ENCODE assay signal across 11 cellular contexts in the genomic region with DNA sequence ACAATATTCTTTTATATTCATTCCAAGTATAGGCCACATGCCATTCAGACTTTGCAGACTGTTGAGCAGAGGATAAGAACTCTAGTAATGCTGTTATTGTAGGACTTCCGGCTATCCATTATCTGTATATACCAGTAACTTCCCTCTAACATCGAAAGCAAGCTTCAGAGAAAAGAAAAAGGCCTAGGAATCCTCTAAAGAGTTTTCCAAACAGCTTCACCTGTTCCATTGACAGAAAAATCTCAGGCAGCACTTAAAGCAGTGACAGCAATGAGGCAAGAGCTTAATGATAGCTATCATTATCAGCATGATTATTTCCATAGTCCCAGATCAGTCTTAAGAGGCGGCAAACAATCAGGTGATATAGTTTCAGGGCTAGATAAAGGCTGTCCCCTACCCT. TPM values are rescaled to one million over a fixed set of nuclear protein-coding genes. Genes with fewer than 3 reads are reported as not detected.
A peak's percentile ranks its signal among the peaks of the same experiment; 100 is the strongest.
DNase-seq lines count a peak whose midpoint lies in the region; ATAC-seq and TF ChIP-seq lines count a peak whose summit lies in the region.
"Had no signal": no experiment of that assay in that cellular context is flagged by ENCODE, and none has a peak within 500 bp of the region (broad histone marks: within the 10 kb centered on the region; RNA-seq: fewer than 3 reads in every experiment).

No MANE protein-coding gene starts in this region.

- H3K9ac ChIP-seq in mammary epithelial cell (ENCODE audit: insufficient read depth, low read length), result no peak overlapping the region

- H3K4me2 ChIP-seq in mammary epithelial cell (ENCODE audit: insufficient read depth, low read depth, low read length), result peak overlapping the region; percentile 70

- no peak for DNase-seq in CD4-positive, CD25-positive, alpha-beta regulatory T cell
- DNase-seq in mammary epithelial cell, result no peak
- no peak for DNase-seq in nephron progenitor cell
- DNase-seq in H7, result no peak
- DNase-seq in cerebellar nuclear complex (lab: John Stamatoyannopoulos, UW), result no peak
- DNase-seq: NCI-H1105 treated with DMSO at 0.1 percent for 48 hours; RPMI8226; stimulated activated CD8-positive, alpha-beta memory T cell treated with anti-CD3 and anti-CD28 coated beads, Interleukin-4, amount 100 ng/mL, for 48 hours had no signal

- TF ChIP-seq CTCF in HEK293 (tag by site-specific recombination; IDR thresholded peaks at IDR 0.05) (no peak), mammary epithelial cell (conservative IDR thresholded peaks at IDR 0.05 in 1 of 2, IDR thresholded peaks at IDR 0.05 in 1 of 2; ENCODE audit: extremely low read depth in 1 of 2, insufficient read depth in 1 of 2, low read depth in 1 of 2, low read length in 2 of 2) (no peak), nephron progenitor cell (IDR thresholded peaks at IDR 0.05) (no peak)

- ATAC-seq in CD4-positive, CD25-positive, alpha-beta regulatory T cell (ENCODE audit: low read depth in 2 of 2), result no peak
- ATAC-seq in HG02588 (IDR thresholded peaks at IDR 0.05; ENCODE audit: unreplicated experiment) (no peak), HG03095 (IDR thresholded peaks at IDR 0.05; ENCODE audit: unreplicated experiment) (no peak)

- in situ Hi-C loops in mammary epithelial cell (cut with MboI; ENCODE audit: low sequenced_read_pairs in 2 of 2), result loop anchor here (10.0 to 25.0 kb wide), 5 partner anchors 201 to 569 kb away; no protein-coding TSS in a partner anchor

- dilution Hi-C loops in mammary epithelial cell (cut with HindIII; ENCODE audit: low sequenced_read_pairs), result no loop called here

- peaks cover 56% of the 10 kb centered on the region for H3K79me2 ChIP-seq in mammary epithelial cell (ENCODE audit: insufficient read depth, low read length)

- peaks cover 7 to 36% (median 22%) of the 10 kb centered on the region in 4 donors for H3K4me1 Mint-ChIP-seq in CD4-positive, CD25-positive, alpha-beta regulatory T cell
- peaks cover 45% of the 10 kb centered on the region for H3K4me1 Mint-ChIP-seq in nephron progenitor cell

- H2AFZ ChIP-seq in mammary epithelial cell (ENCODE audit: low read depth, low read length), result no peak overlapping the region

- BruUV-seq in mammary epithelial cell (replicated peaks; lab: Mats Ljungman, UMichigan), result no TSS peak

- CTCF ChIA-PET in HEK293 (lab: Yijun Ruan, JAX) (interaction anchor here (0.7 to 1.2 kb wide), 5 partner anchors 9 to 569 kb away, joined by 3 read pairs; no protein-coding TSS in a partner anchor), mammary epithelial cell (lab: Charles Lee; ENCODE audit: low non-redundant PET) (no interaction called here)

- H4K20me1 ChIP-seq in mammary epithelial cell (ENCODE audit: insufficient read depth, low read length), result no peaks in the 10 kb centered on the region

- H3K27me3 ChIP-seq in CD4-positive, CD25-positive, alpha-beta regulatory T cell (ENCODE audit: control insufficient read depth, insufficient read depth, low read length), result no peaks in the 10 kb centered on the region
- H3K27me3 ChIP-seq in mammary epithelial cell (ENCODE audit: insufficient read depth, low read length), result no peaks in the 10 kb centered on the region
- H3K27me3 ChIP-seq in H7 (ENCODE audit: control insufficient read depth, insufficient read depth, low read length), result no peaks in the 10 kb centered on the region

- peak overlapping the region; percentile 1 for H3K4me3 ChIP-seq in CD4-positive, CD25-positive, alpha-beta regulatory T cell (ENCODE audit: low read depth, low read length)
- H3K4me3 ChIP-seq in HEK293 (ENCODE audit: low read depth, low read length) (no peak overlapping the region), mammary epithelial cell (replicated peaks in 1 of 3; ENCODE audit: insufficient read depth in 1 of 3, low read depth in 2 of 3, low read length in 3 of 3) (peak overlapping the region in 2 of 3 experiments; percentile 63 to 72), H7 (ENCODE audit: insufficient read depth, low read depth, low read length) (no peak overlapping the region)

- no peaks in the 10 kb centered on the region for H3K36me3 ChIP-seq in CD4-positive, CD25-positive, alpha-beta regulatory T cell (ENCODE audit: control insufficient read depth, insufficient read depth, low read length)
- no peaks in the 10 kb centered on the region for H3K36me3 ChIP-seq in HEK293 (ENCODE audit: control insufficient read depth in 2 of 2, insufficient read depth in 1 of 2, low read length in 2 of 2)
- no peaks in the 10 kb centered on the region for H3K36me3 ChIP-seq in mammary epithelial cell (ENCODE audit: insufficient read depth, low read length)
- no peaks in the 10 kb centered on the region for H3K36me3 ChIP-seq in H7 (replicated peaks; ENCODE audit: control insufficient read depth, insufficient read depth, low read length)

- peaks cover 9% of the 10 kb centered on the region for H3K4me1 ChIP-seq in CD4-positive, CD25-positive, alpha-beta regulatory T cell (ENCODE audit: control insufficient read depth, insufficient read depth, low read length, poor library complexity, severe bottlenecking)
- H3K4me1 ChIP-seq in HEK293 (ENCODE audit: control insufficient read depth, insufficient read depth, low read length) (peaks cover 7% of the 10 kb centered on the region), mammary epithelial cell (ENCODE audit: insufficient read depth, low read length) (peaks cover 14% of the 10 kb centered on the region)

- H3K9me3 Mint-ChIP-seq in CD4-positive, CD25-positive, alpha-beta regulatory T cell, result peaks cover 0 to 4% (median 0%) of the 10 kb centered on the region in 7 donors
- H3K9me3 Mint-ChIP-seq in nephron progenitor cell, result no peaks in the 10 kb centered on the region

- peak overlapping the region; percentile 47 to 94 (median 87) for H3K4me3 Mint-ChIP-seq in CD4-positive, CD25-positive, alpha-beta regulatory T cell
- peak overlapping the region; percentile 92 for H3K4me3 Mint-ChIP-seq in nephron progenitor cell

- H3K27me3 Mint-ChIP-seq in CD4-positive, CD25-positive, alpha-beta regulatory T cell, result peaks cover 17% of the 10 kb centered on the region
- H3K27me3 Mint-ChIP-seq in nephron progenitor cell (ENCODE audit: low read depth, poor library complexity), result peaks cover 4% of the 10 kb centered on the region

- POLR2A ChIA-PET in HEK293 (lab: Yijun Ruan, JAX), result no interaction called here

- H3K9me3 ChIP-seq in CD4-positive, CD25-positive, alpha-beta regulatory T cell (ENCODE audit: control insufficient read depth in 2 of 2, low read length in 2 of 2), result no peaks in the 10 kb centered on the region
- peaks cover 3% of the 10 kb centered on the region; the same call in 1 of the 2 replicates for H3K9me3 ChIP-seq in HEK293 (ENCODE audit: control insufficient read depth, insufficient read depth, low read depth, low read length)
- H3K9me3 ChIP-seq in mammary epithelial cell (replicated peaks; ENCODE audit: insufficient read depth, low read length), result no peaks in the 10 kb centered on the region

- no peak overlapping the region for H3K27ac ChIP-seq in CD4-positive, CD25-positive, alpha-beta regulatory T cell (ENCODE audit: insufficient read depth, low read length, poor library complexity, severe bottlenecking)
- H3K27ac ChIP-seq in HEK293 (ENCODE audit: extremely low read depth, low read depth, low read length), result 0 out of 2 replicates have a peak overlapping the region, but pooled peaks have one; percentile 99
- no peak overlapping the region for H3K27ac ChIP-seq in mammary epithelial cell (ENCODE audit: insufficient read depth, low read depth, low read length)

- WGBS in mammary epithelial cell (ENCODE audit: low coverage, missing lambda C conversion rate), result 63% methylated on average over 3 of the region's 3 CpGs

- H3K27ac Mint-ChIP-seq in CD4-positive, CD25-positive, alpha-beta regulatory T cell, result peak overlapping the region in 2 of 3 donors; percentile 22 to 24
- H3K27ac Mint-ChIP-seq in nephron progenitor cell, result no peak overlapping the region

- intact Hi-C loops in mammary epithelial cell (cut with micrococcal nuclease), result loop anchor here (10.0 kb wide), 1 partner anchor 769 kb away; no protein-coding TSS in a partner anchor

- no peaks in the 10 kb centered on the region for H3K36me3 Mint-ChIP-seq in CD4-positive, CD25-positive, alpha-beta regulatory T cell
- H3K36me3 Mint-ChIP-seq in nephron progenitor cell (ENCODE audit: low read depth), result peaks cover 9% of the 10 kb centered on the region

TF ChIP-seq in HEK293, 187 proteins besides CTCF, POLR2A, EP300 and RAD21:
- TF ChIP-seq ZNF10 (tag by site-specific recombination; IDR thresholded peaks at IDR 0.05), result peak; percentile 75
- no peak for TF ChIP-seq PRDM1 (tag by site-specific recombination; IDR thresholded peaks at IDR 0.05)
- TF ChIP-seq ZNF132 (tag by site-specific recombination; IDR thresholded peaks at IDR 0.05; ENCODE audit: borderline replicate concordance), result no peak

RNA-seq across cellular contexts. Expression of gene CPNE8, which starts 1.8 kb away (rescaled TPM):
- 10.3 TPM for total RNA-seq in CD4-positive, CD25-positive, alpha-beta regulatory T cell
- 1 to 10 TPM in 2 of 4 donors, under 1 TPM in 2; 0.73 to 2.7 (median 1.1) TPM for polyA plus RNA-seq in CD4-positive, CD25-positive, alpha-beta regulatory T cell
- total RNA-seq in mammary epithelial cell, result 10 to 100 TPM; 19.7 to 20.0 TPM
- 7.1 TPM for polyA plus RNA-seq in mammary epithelial cell
- polyA minus RNA-seq in mammary epithelial cell, result 7.0 TPM
- 10.9 and 12.4 TPM in 2 replicates for total RNA-seq in H7 (2014; rRNA removed; shearing (Covaris generic))

Comparison
In these comparisons a context has a peak if more than half of its experiments do, and no peak if none do; other contexts are left out.
1. H3K4me3 ChIP-seq: peak in CD4-positive, CD25-positive, alpha-beta regulatory T cell (single experiment) and mammary epithelial cell (2 of 3); none in HEK293 (single experiment) and H7 (single experiment).